23 cellular contexts compared by ENCODE assay signal in the genomic region with DNA sequence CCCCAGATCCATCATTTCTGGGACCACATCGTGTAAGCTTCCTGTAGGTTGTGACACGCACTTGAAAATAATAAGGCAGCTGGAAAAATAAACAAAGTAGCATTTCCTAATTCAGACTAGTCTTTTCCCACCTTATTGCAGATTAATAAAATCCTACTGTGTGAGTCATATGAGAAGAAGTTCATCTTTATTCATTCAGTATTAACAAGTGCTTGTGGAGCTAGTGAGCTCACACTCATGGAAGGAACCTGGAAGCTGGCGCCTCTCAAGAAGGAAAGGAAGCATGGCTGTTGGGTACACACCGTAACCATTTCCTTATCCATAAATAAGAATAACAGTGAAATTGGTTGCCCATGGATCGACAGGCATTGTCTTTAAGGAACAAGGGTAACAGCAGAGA.
DNase-seq lines count a peak whose midpoint lies in the region; TF ChIP-seq lines count a peak whose summit lies in the region.
"Had no signal": no experiment of that assay in that cellular context is flagged by ENCODE, and none has a peak within 500 bp of the region (broad histone marks: within the 10 kb centered on the region; RNA-seq: fewer than 3 reads in every experiment).

No MANE protein-coding gene starts in this region.

- no peak overlapping the region for H3K27ac ChIP-seq in A673 (ENCODE audit: low read depth, low read length, poor library complexity, severe bottlenecking)
- no peak overlapping the region for H3K27ac ChIP-seq in colonic mucosa
- H3K27ac ChIP-seq: 22Rv1; BLaER1 treated with 17β-estradiol and CSF1 and Interleukin-3, amounts not matched to agents 10 nM and 100 nM had no signal

- TF ChIP-seq CTCF in A673 (conservative IDR thresholded peaks at IDR 0.05; ENCODE audit: low read depth, low read length) (no peak), endothelial cell (IDR thresholded peaks at IDR 0.05; ENCODE audit: unreplicated experiment) (no peak), colonic mucosa (IDR thresholded peaks at IDR 0.05) (no peak)

- H3K36me3 ChIP-seq in A673 (ENCODE audit: insufficient read depth, low read length, poor library complexity, severe bottlenecking) (no peaks in the 10 kb centered on the region), colonic mucosa (no peaks in the 10 kb centered on the region)
- H3K36me3 ChIP-seq: BE2C; BLaER1 treated with 17β-estradiol and CSF1 and Interleukin-3, amounts not matched to agents 10 nM and 100 nM had no signal

- H3K4me3 ChIP-seq in A673 (ENCODE audit: low read depth, low read length, poor library complexity, severe bottlenecking) (no peak overlapping the region), colonic mucosa (no peak overlapping the region)
- H3K4me3 ChIP-seq: BLaER1 treated with 17β-estradiol and CSF1 and Interleukin-3, amounts not matched to agents 10 nM and 100 nM; GM12878; GM23338 had no signal

- H3K27ac Mint-ChIP-seq in endothelial cell (ENCODE audit: unreplicated experiment): peak overlapping the region; percentile 48
- H3K27ac Mint-ChIP-seq: CD14-positive monocyte; CD4-positive, alpha-beta T cell; CD8-positive, alpha-beta memory T cell; GM23338; HFFc6 had no signal

- no TSS peak for BruUV-seq in A673 (replicated peaks; lab: Mats Ljungman, UMichigan)

- no peaks in the 10 kb centered on the region for H3K9me3 Mint-ChIP-seq in endothelial cell (ENCODE audit: unreplicated experiment)
- H3K9me3 Mint-ChIP-seq: CD14-positive monocyte; CD4-positive, alpha-beta T cell; CD8-positive, alpha-beta memory T cell; GM23338; HFFc6 had no signal

- H3K27me3 ChIP-seq in A673 (replicated peaks; ENCODE audit: insufficient read depth, low read depth, low read length, poor library complexity) (no peaks in the 10 kb centered on the region), colonic mucosa (no peaks in the 10 kb centered on the region)
- H3K27me3 ChIP-seq: BE2C; BLaER1 treated with 17β-estradiol and CSF1 and Interleukin-3, amounts not matched to agents 10 nM and 100 nM had no signal

- H3K36me3 Mint-ChIP-seq in endothelial cell (ENCODE audit: low read depth, unreplicated experiment): no peaks in the 10 kb centered on the region
- H3K36me3 Mint-ChIP-seq: CD14-positive monocyte; CD8-positive, alpha-beta memory T cell had no signal

- H3K27me3 Mint-ChIP-seq in endothelial cell (ENCODE audit: unreplicated experiment): peaks cover 2% of the 10 kb centered on the region

- H3K4me1 ChIP-seq in A673 (ENCODE audit: insufficient read depth, low read length, poor library complexity, severe bottlenecking) (peaks cover 32% of the 10 kb centered on the region), colonic mucosa (no peaks in the 10 kb centered on the region)
- H3K4me1 ChIP-seq: BE2C; BLaER1 treated with 17β-estradiol and CSF1 and Interleukin-3, amounts not matched to agents 10 nM and 100 nM had no signal

- peaks cover 15% of the 10 kb centered on the region for H3K4me1 Mint-ChIP-seq in endothelial cell (ENCODE audit: unreplicated experiment)
- H3K4me1 Mint-ChIP-seq: CD14-positive monocyte had no signal

- intact Hi-C loops in A673 (cut with micrococcal nuclease; ENCODE audit: unreplicated experiment) (no loop called here), colonic mucosa (cut with DNase I) (no loop called here)

- H3K4me3 Mint-ChIP-seq in endothelial cell (ENCODE audit: unreplicated experiment): no peak overlapping the region
- H3K4me3 Mint-ChIP-seq: CD14-positive monocyte; CD4-positive, alpha-beta T cell; CD8-positive, alpha-beta memory T cell; GM23338; H9; HFFc6 had no signal

- POLR2A ChIA-PET in A673 (lab: Charles Lee; ENCODE audit: low non-redundant PET): no interaction called here

- no peak overlapping the region for H3K9ac ChIP-seq in colonic mucosa (ENCODE audit: low read depth in 2 of 2, low read length in 2 of 2)
- H3K9ac ChIP-seq: BLaER1 treated with 17β-estradiol and CSF1 and Interleukin-3, amounts not matched to agents 10 nM and 100 nM had no signal

- H3K9me3 ChIP-seq in A673 (ENCODE audit: low read depth, low read length, poor library complexity, severe bottlenecking): no peaks in the 10 kb centered on the region
- no peaks in the 10 kb centered on the region for H3K9me3 ChIP-seq in colonic mucosa
- H3K9me3 ChIP-seq: BE2C; BLaER1 treated with 17β-estradiol and CSF1 and Interleukin-3, amounts not matched to agents 10 nM and 100 nM had no signal

- CTCF ChIA-PET in A673 (lab: Charles Lee): no interaction called here

- peak; percentile 40 for DNase-seq in A673 (ENCODE audit: low spot score)
- DNase-seq in endothelial cell (ENCODE audit: low spot score): no peak
- peak; percentile 52 for DNase-seq in kidney tubule cell (ENCODE audit: low spot score)
- peak; percentile 84 for DNase-seq in renal cortical epithelial cell (ENCODE audit: low read depth)
- DNase-seq in NCI-H2081 (lab: John Stamatoyannopoulos, UW): no peak
- DNase-seq in colonic mucosa: no peak
- DNase-seq in activated naive CD4-positive, alpha-beta T cell treated with Interleukin-2 at 50 U/mL for 16 hours: no peak
- DNase-seq: ACHN; AML-193; BE2C; CD4-positive, alpha-beta T cell; CD8-positive, alpha-beta memory T cell; DMS 273 treated with DMSO at 0.1 percent for 48 hours; DMS79; EL; GDM1; H9; HFFc6 had no signal

Comparison
In these comparisons a context has a peak if more than half of its experiments do, and no peak if none do; other contexts are left out.
1. DNase-seq: peak in A673 (single experiment), kidney tubule cell (single experiment) and renal cortical epithelial cell (single experiment); none in endothelial cell (single experiment), NCI-H2081 (0 of 2), colonic mucosa (single experiment) and activated naive CD4-positive, alpha-beta T cell treated with Interleukin-2 at 50 U/mL for 16 hours (single experiment).